Comparison of ENCODE assay signal across 15 cellular contexts in genomic region chr21:40471103-40471502, GRCh38.
"Had no signal": no experiment of that assay in that cellular context is flagged by ENCODE, and none has a peak within 500 bp of the region (broad histone marks: within the 10 kb centered on the region; RNA-seq: fewer than 3 reads in every experiment).

No MANE protein-coding gene starts in this region.

- H3K27me3 Mint-ChIP-seq: effector memory CD8-positive, alpha-beta T cell had no signal

- H3K27ac ChIP-seq: adrenal gland, body of pancreas, neutrophil, uterus had no signal

- H3K4me1 ChIP-seq: adrenal gland, body of pancreas, uterus had no signal

- ATAC-seq: body of pancreas; effector memory CD8-positive, alpha-beta T cell; right cardiac atrium had no signal

- H3K27me3 ChIP-seq: adrenal gland, body of pancreas, neutrophil, uterus had no signal

- H3K4me3 Mint-ChIP-seq: effector memory CD8-positive, alpha-beta T cell; naive B cell had no signal

- H3K4me3 ChIP-seq: adrenal gland, body of pancreas, lung, smooth muscle cell, uterus had no signal

- H3K36me3 ChIP-seq: adrenal gland, neutrophil, uterus had no signal

- H3K4me1 Mint-ChIP-seq: naive B cell had no signal

- DNase-seq: activated CD4-positive, CD25-positive, alpha-beta regulatory T cell; activated naive CD4-positive, alpha-beta T cell treated with anti-CD3 and anti-CD28 coated beads, Interleukin-2, amount 50 U/mL, for 16 hours; body of pancreas; effector memory CD8-positive, alpha-beta T cell; erythroblast; hypothalamus; kidney glomerular epithelial cell; naive B cell; right cardiac atrium; uterus had no signal

- H3K9me3 Mint-ChIP-seq: activated T-helper 2 cell treated with anti-CD3 and anti-CD28 coated beads, Interferon-gamma antibody, Interleukin-2, Interleukin-4, amounts not matched to agents 10 μg/mL and 5 μg/mL and 100 μg/mL, durations not matched to agents 14 hours and 24 hours and 36 hours had no signal

- H3K36me3 Mint-ChIP-seq: naive B cell had no signal

- H3K27ac Mint-ChIP-seq: activated T-helper 2 cell treated with anti-CD3 and anti-CD28 coated beads, Interferon-gamma antibody, Interleukin-2, Interleukin-4, amounts not matched to agents 10 μg/mL and 5 μg/mL and 100 μg/mL, durations not matched to agents 14 hours and 24 hours and 36 hours; effector memory CD8-positive, alpha-beta T cell; naive B cell had no signal

- H3K9me3 ChIP-seq: adrenal gland, body of pancreas, neutrophil, uterus had no signal
